ENCODE assay signal across 26 cellular contexts in genomic region chr1:223313415-223313754, GRCh38. TPM values are rescaled to one million over a fixed set of nuclear protein-coding genes. Genes with fewer than 3 reads are reported as not detected.
"Had no signal": no experiment of that assay in that cellular context is flagged by ENCODE, and none has a peak within 500 bp of the region (broad histone marks: within the 10 kb centered on the region; RNA-seq: fewer than 3 reads in every experiment).

No MANE protein-coding gene starts in this region.

- H3K27me3 ChIP-seq: stomach, suprapubic skin, testis, thyroid gland, tibial artery, tibial nerve, transverse colon, upper lobe of left lung, upper lobe of right lung, uterus, vagina had no signal

- ATAC-seq: stimulated activated memory B cell treated with anti-CD40 and anti-IgM and Interleukin-4, amounts not matched to agents 10 μg/mL and 1 μg/mL and 100 μg/mL, for 72 hours; stimulated activated naive B cell treated with anti-CD40 and anti-IgM and Interleukin-4, amounts not matched to agents 10 μg/mL and 1 μg/mL and 100 μg/mL, for 72 hours; stimulated activated naive CD8-positive, alpha-beta T cell treated with anti-CD3 and anti-CD28 coated beads, Interleukin-15, amount 100 ng/mL, for 72 hours; stimulated activated naive CD8-positive, alpha-beta T cell treated with anti-CD3 and anti-CD28 coated beads, Interleukin-15, Interleukin-2, amounts not matched to agents 100 U/mL and 50 U/mL, for 24 hours; upper lobe of right lung had no signal

- DNase-seq: stimulated activated CD4-positive, alpha-beta T cell treated with anti-CD3 and anti-CD28 coated beads, Interleukin-2, amount 100 ng/mL, for 48 hours; stimulated activated CD4-positive, alpha-beta T cell treated with anti-CD3 and anti-CD28 coated beads, Interleukin-4, amount 100 ng/mL, for 1 hour; stimulated activated CD4-positive, alpha-beta T cell treated with anti-CD3 and anti-CD28 coated beads, Interleukin-4, amount 100 ng/mL, for 24 hours; stimulated activated CD4-positive, alpha-beta T cell treated with anti-CD3 and anti-CD28 coated beads, Interleukin-4, amount 100 ng/mL, for 4 hours; stimulated activated CD8-positive, alpha-beta memory T cell treated with anti-CD3 and anti-CD28 coated beads, Interleukin-4, amount 100 ng/mL, for 48 hours; stimulated activated naive B cell treated with anti-CD40 and anti-IgM and Interleukin-4, amounts not matched to agents 10 μg/mL and 1 μg/mL and 100 μg/mL, for 72 hours; stimulated activated naive CD4-positive, alpha-beta T cell; stimulated activated naive CD4-positive, alpha-beta T cell treated with Interleukin-2 at 50 U/mL for 16 hours; stimulated activated naive CD8-positive, alpha-beta T cell treated with anti-CD3 and anti-CD28 coated beads, Interleukin-15, amount 100 ng/mL, for 72 hours; stimulated activated naive CD8-positive, alpha-beta T cell treated with anti-CD3 and anti-CD28 coated beads, Interleukin-15, Interleukin-2, amounts not matched to agents 100 U/mL and 50 U/mL, for 24 hours; stomach; substantia nigra; testis; thyroid gland; tibial artery; transverse colon; trophoblast cell; upper lobe of left lung; upper lobe of right lung; uterus had no signal

- H3K27ac ChIP-seq: stomach, suprapubic skin, testis, thoracic aorta, thyroid gland, tibial artery, tibial nerve, transverse colon, upper lobe of left lung, upper lobe of right lung, uterus, vagina had no signal

- H3K36me3 ChIP-seq: stomach, suprapubic skin, thoracic aorta, thyroid gland, tibial artery, tibial nerve, transverse colon, upper lobe of left lung, upper lobe of right lung, uterus, vagina had no signal

- FAIRE-seq: urothelium cell line had no signal

- H3K4me1 ChIP-seq: suprapubic skin, thyroid gland, tibial artery, tibial nerve, transverse colon, upper lobe of left lung, upper lobe of right lung, uterus, vagina had no signal

- H3K9me3 ChIP-seq: stomach, suprapubic skin, testis, thoracic aorta, thyroid gland, tibial artery, tibial nerve, transverse colon, upper lobe of left lung, upper lobe of right lung, uterus, vagina had no signal

- H3K4me3 ChIP-seq: stomach, suprapubic skin, testis, thoracic aorta, thyroid gland, tibial artery, tibial nerve, transverse colon, upper lobe of left lung, upper lobe of right lung, uterus, vagina had no signal

RNA-seq across cellular contexts. Expression of gene SUSD4, which starts 50.6 kb away (rescaled TPM):
- total RNA-seq: tibial nerve had no signal
